In the genomic region with DNA sequence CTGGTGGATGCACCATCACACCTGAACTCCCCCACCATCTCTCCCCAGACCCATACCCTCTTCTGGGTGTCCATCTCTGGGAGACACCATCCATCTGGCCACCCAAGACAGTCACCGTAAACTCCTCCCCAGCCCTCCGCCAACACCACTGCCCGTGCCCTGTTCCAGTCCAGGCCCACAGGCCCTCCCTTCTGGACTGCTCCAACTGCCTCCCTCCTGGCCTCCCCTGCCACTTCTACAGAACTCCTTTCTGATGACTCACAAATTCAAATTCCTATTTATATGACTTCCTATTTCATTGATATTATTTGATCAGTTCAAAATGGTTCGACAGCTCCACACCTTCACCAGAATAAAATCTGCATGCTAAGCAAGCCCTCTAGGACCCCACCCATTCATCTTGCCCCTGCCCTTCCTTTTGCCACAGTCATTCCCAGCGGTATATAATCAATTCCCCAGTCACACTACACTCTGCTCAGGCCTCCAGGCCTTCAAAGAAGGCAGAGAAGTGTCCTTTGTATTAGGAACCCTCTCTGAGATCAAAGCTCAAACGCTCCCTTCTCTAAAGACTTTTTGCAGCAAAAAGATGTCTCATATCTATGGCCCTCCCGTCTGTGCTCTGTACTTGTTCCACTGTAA, we compare ENCODE assay signal across 8 cellular contexts. TPM values are rescaled to one million over a fixed set of nuclear protein-coding genes. Genes with fewer than 3 reads are reported as not detected.
A peak's percentile ranks its signal among the peaks of the same experiment; 100 is the strongest.
DNase-seq lines count a peak whose midpoint lies in the region; ATAC-seq and TF ChIP-seq lines count a peak whose summit lies in the region.
"Had no signal": no experiment of that assay in that cellular context is flagged by ENCODE, and none has a peak within 500 bp of the region (broad histone marks: within the 10 kb centered on the region; RNA-seq: fewer than 3 reads in every experiment).

No MANE protein-coding gene starts in this region.

- in situ Hi-C loops in IMR-90 (cut with MboI; ENCODE audit: low sequenced_read_pairs): no loop called here

- peak overlapping the region in 1 of 2 experiments; percentile 76; a peak in 1 of 4 replicates for H4K8ac ChIP-seq in IMR-90 (ENCODE audit: low read depth in 2 of 2, low read length in 2 of 2)

- DNase-seq in IMR-90 (no peak), kidney tubule cell (ENCODE audit: low spot score) (peak; percentile 59), suprapubic skin (ENCODE audit: low spot score in 2 of 2) (no peak), DMS79 (lab: John Stamatoyannopoulos, UW) (no peak)
- no peak for DNase-seq in activated naive CD4-positive, alpha-beta T cell treated with anti-CD3 and anti-CD28 coated beads, Interleukin-2, amount 50 U/mL, for 72 hours (ENCODE audit: low spot score in 2 of 2)
- no peak for DNase-seq in NK-92 treated with Interleukin-12 subunit alpha and Interleukin-12 subunit beta, amount 100 ng/mL, for 24 hours (lab: John Stamatoyannopoulos, UW)
- DNase-seq: hippocampal formation had no signal

- H3K4ac ChIP-seq in IMR-90 (ENCODE audit: low read depth, low read length): peak overlapping the region; percentile 73

- peaks cover 60% of the 10 kb centered on the region for H3K9me1 ChIP-seq in IMR-90 (ENCODE audit: insufficient read depth, low read length)

- peak overlapping the region; percentile 89 for H2BK5ac ChIP-seq in IMR-90 (ENCODE audit: low read depth, low read length, poor library complexity, severe bottlenecking)

- 90% methylated on average over 2 of the region's 7 CpGs; no CpG with 5 or more reads in 1 of the 2 experiments for WGBS in IMR-90 (ENCODE audit: extremely low coverage in 2 of 2, insufficient read length in 1 of 2), 2 experiments
- WGBS in suprapubic skin: 61% methylated on average over 7 of the region's 7 CpGs

- dilution Hi-C loops in IMR-90 (cut with HindIII; ENCODE audit: low sequenced_read_pairs, unreplicated experiment): no loop called here

- peak overlapping the region; percentile 90 for H2AK5ac ChIP-seq in IMR-90 (ENCODE audit: low read depth, low read length)

- H2BK20ac ChIP-seq in IMR-90 (ENCODE audit: low read depth, low read length): peak overlapping the region; percentile 20; the same call in 1 of the 2 replicates

- CTCF ChIA-PET in IMR-90 (lab: Yijun Ruan, JAX): no interaction called here

- intact Hi-C loops in IMR-90 (cut with micrococcal nuclease): loop anchor here (1.0 kb wide), 1 partner anchor 25 kb away; no protein-coding TSS in a partner anchor

- peaks cover 64% of the 10 kb centered on the region for H3K4me1 ChIP-seq in IMR-90 (ENCODE audit: control insufficient read depth, insufficient read depth, low read length)
- H3K4me1 ChIP-seq in suprapubic skin: peaks cover 95% of the 10 kb centered on the region

- ATAC-seq in IMR-90 (ENCODE audit: low read depth): peak; percentile 18
- no peak for ATAC-seq in activated naive CD4-positive, alpha-beta T cell treated with anti-CD3 and anti-CD28 coated beads, Interleukin-2, amount 50 U/mL, for 72 hours
- ATAC-seq in GM19452 (IDR thresholded peaks at IDR 0.05; ENCODE audit: unreplicated experiment): no peak

- H4K5ac ChIP-seq in IMR-90 (ENCODE audit: low read depth, low read length): no peak overlapping the region; the same call in 1 of the 2 replicates

- peaks cover 24% of the 10 kb centered on the region for H3K36me3 ChIP-seq in IMR-90 (ENCODE audit: control insufficient read depth, insufficient read depth, low read length)
- H3K36me3 ChIP-seq in suprapubic skin: no peaks in the 10 kb centered on the region

- H3K9ac ChIP-seq in IMR-90 (ENCODE audit: low read depth, low read length): no peak overlapping the region; the same call in 1 of the 2 replicates

- H2BK15ac ChIP-seq in IMR-90 (ENCODE audit: low read depth, low read length): peak overlapping the region; percentile 7; the same call in 1 of the 3 replicates

- H3K27ac ChIP-seq in IMR-90 (ENCODE audit: insufficient read depth, low read length) (peak overlapping the region; percentile 70), suprapubic skin (peak overlapping the region; percentile 3)

- H3K79me1 ChIP-seq in IMR-90 (ENCODE audit: low read depth in 1 of 2, low read length in 2 of 2): peaks cover 0 to 56% of the 10 kb centered on the region in 2 experiments; a peak in 2 of 4 replicates

- peak overlapping the region; percentile 13 for H2AFZ ChIP-seq in IMR-90 (replicated peaks; ENCODE audit: low read length, poor library complexity)

- peak overlapping the region; percentile 77 for H2AK9ac ChIP-seq in IMR-90 (replicated peaks; ENCODE audit: low read depth, low read length, poor library complexity)

- no peaks in the 10 kb centered on the region for H3K9me3 Mint-ChIP-seq in activated naive CD4-positive, alpha-beta T cell treated with anti-CD3 and anti-CD28 coated beads, Interleukin-2, amount 50 U/mL, for 72 hours

- H4K91ac ChIP-seq in IMR-90 (ENCODE audit: insufficient read depth, low read depth, low read length): peak overlapping the region; percentile 55

- H3K27ac Mint-ChIP-seq in activated naive CD4-positive, alpha-beta T cell treated with anti-CD3 and anti-CD28 coated beads, Interleukin-2, amount 50 U/mL, for 72 hours: peak overlapping the region; percentile 83

- TF ChIP-seq RAD21 in IMR-90 (IDR thresholded peaks at IDR 0.05; ENCODE audit: low read length): no peak

- no peak for TF ChIP-seq EP300 in suprapubic skin (IDR thresholded peaks at IDR 0.05)

- TF ChIP-seq POLR2A in IMR-90 (IDR thresholded peaks at IDR 0.05; ENCODE audit: low read depth, low read length) (no peak), suprapubic skin (IDR thresholded peaks at IDR 0.05) (no peak)

- peaks cover 4 to 33% of the 10 kb centered on the region in 2 donors for H3K36me3 Mint-ChIP-seq in activated naive CD4-positive, alpha-beta T cell treated with anti-CD3 and anti-CD28 coated beads, Interleukin-2, amount 50 U/mL, for 72 hours

- peaks cover 99% of the 10 kb centered on the region for H4K20me1 ChIP-seq in IMR-90 (ENCODE audit: insufficient read depth, low read length)

- H3K18ac ChIP-seq in IMR-90 (ENCODE audit: low read depth, low read length): peak overlapping the region; percentile 16; the same call in 1 of the 2 replicates

- H3K23ac ChIP-seq in IMR-90 (ENCODE audit: low read depth, low read length): peak overlapping the region; percentile 60; the same call in 1 of the 2 replicates

- H3K4me3 ChIP-seq in IMR-90 (ENCODE audit: insufficient read depth, low read depth, low read length): no peak overlapping the region
- H3K4me3 ChIP-seq in suprapubic skin: no peak overlapping the region

- H3K9me3 ChIP-seq in IMR-90 (ENCODE audit: control insufficient read depth, insufficient read depth, low read length) (no peaks in the 10 kb centered on the region), suprapubic skin (no peaks in the 10 kb centered on the region)

- peak overlapping the region; percentile 25; the same call in 1 of the 2 replicates for H3K4me2 ChIP-seq in IMR-90 (ENCODE audit: low read depth, low read length)

- H3K14ac ChIP-seq in IMR-90 (replicated peaks; ENCODE audit: low read depth, low read length): peak overlapping the region; percentile 53

- peak overlapping the region; percentile 44; the same call in 1 of the 2 replicates for H3K56ac ChIP-seq in IMR-90 (ENCODE audit: extremely low read depth, insufficient read depth, low read length)

- H2BK120ac ChIP-seq in IMR-90 (ENCODE audit: low read depth, low read length): peak overlapping the region; percentile 44; the same call in 1 of the 2 replicates

- POLR2A ChIA-PET in IMR-90 (lab: Charles Lee; ENCODE audit: unreplicated experiment): no interaction called here

- TF ChIP-seq CTCF in IMR-90 (conservative IDR thresholded peaks at IDR 0.05; ENCODE audit: low read depth, low read length) (no peak), suprapubic skin (IDR thresholded peaks at IDR 0.05) (no peak)

- no TSS peak for BruUV-seq in IMR-90 (replicated peaks; lab: Mats Ljungman, UMichigan)

- no peaks in the 10 kb centered on the region for H3K27me3 ChIP-seq in IMR-90 (ENCODE audit: control insufficient read depth, insufficient read depth, low read length)
- H3K27me3 ChIP-seq in suprapubic skin: no peaks in the 10 kb centered on the region

TF ChIP-seq in IMR-90, 13 proteins besides CTCF, POLR2A, EP300 and RAD21 (continues in another document):
- TF ChIP-seq FOS (IDR thresholded peaks at IDR 0.05; ENCODE audit: low read depth, low read length) (0 out of 2 replicates have a peak, but pooled peaks have one; percentile 6), CHD1 (IDR thresholded peaks at IDR 0.05; ENCODE audit: low read depth, low read length) (no peak), RCOR1 (IDR thresholded peaks at IDR 0.05; ENCODE audit: insufficient replicate concordance, low read length) (no peak), MXI1 (IDR thresholded peaks at IDR 0.05; ENCODE audit: borderline replicate concordance, low read depth, low read length) (no peak), BHLHE40 (IDR thresholded peaks at IDR 0.05; ENCODE audit: low read depth, low read length) (peak; percentile 22; the same call in 1 of the 2 replicates), MAFK (IDR thresholded peaks at IDR 0.05; ENCODE audit: low read depth, low read length) (no peak), NFE2L2 (IDR thresholded peaks at IDR 0.05; ENCODE audit: low read depth, low read length) (no peak)
- TF ChIP-seq, protein P1, sequence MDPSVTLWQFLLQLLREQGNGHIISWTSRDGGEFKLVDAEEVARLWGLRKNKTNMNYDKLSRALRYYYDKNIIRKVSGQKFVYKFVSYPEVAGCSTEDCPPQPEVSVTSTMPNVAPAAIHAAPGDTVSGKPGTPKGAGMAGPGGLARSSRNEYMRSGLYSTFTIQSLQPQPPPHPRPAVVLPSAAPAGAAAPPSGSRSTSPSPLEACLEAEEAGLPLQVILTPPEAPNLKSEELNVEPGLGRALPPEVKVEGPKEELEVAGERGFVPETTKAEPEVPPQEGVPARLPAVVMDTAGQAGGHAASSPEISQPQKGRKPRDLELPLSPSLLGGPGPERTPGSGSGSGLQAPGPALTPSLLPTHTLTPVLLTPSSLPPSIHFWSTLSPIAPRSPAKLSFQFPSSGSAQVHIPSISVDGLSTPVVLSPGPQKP (IDR thresholded peaks at IDR 0.05; ENCODE audit: borderline replicate concordance, low read depth, low read length): no peak
- TF ChIP-seq, protein P2, sequence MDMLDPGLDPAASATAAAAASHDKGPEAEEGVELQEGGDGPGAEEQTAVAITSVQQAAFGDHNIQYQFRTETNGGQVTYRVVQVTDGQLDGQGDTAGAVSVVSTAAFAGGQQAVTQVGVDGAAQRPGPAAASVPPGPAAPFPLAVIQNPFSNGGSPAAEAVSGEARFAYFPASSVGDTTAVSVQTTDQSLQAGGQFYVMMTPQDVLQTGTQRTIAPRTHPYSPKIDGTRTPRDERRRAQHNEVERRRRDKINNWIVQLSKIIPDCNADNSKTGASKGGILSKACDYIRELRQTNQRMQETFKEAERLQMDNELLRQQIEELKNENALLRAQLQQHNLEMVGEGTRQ (IDR thresholded peaks at IDR 0.05; ENCODE audit: low read depth, low read length): no peak

RNA-seq across cellular contexts. Expression of a gene that starts 29.1 kb away (rescaled TPM):
- total RNA-seq in IMR-90 (2012; rRNA removed): 554 and 783 TPM in 2 replicates
- polyA plus RNA-seq in IMR-90 (2012; rRNA removed): 475 and 507 TPM in 2 replicates
- 197 and 382 TPM in 2 replicates for polyA plus RNA-seq in IMR-90 (2012; cell fraction: cytosol; rRNA removed)
- polyA plus RNA-seq in IMR-90 (2012; cell fraction: nucleus; rRNA removed; ENCODE audit: low replicate concordance): 449 and 493 TPM in 2 replicates
- total RNA-seq in activated naive CD4-positive, alpha-beta T cell treated with anti-CD3 and anti-CD28 coated beads, Interleukin-2, amount 50 U/mL, for 72 hours: 100 to 1,000 TPM; 521 to 691 TPM
- total RNA-seq in suprapubic skin: 100 to 1,000 TPM; 284 to 323 (median 294) TPM
